ENCODE assay signal across 9 cellular contexts in the genomic region with DNA sequence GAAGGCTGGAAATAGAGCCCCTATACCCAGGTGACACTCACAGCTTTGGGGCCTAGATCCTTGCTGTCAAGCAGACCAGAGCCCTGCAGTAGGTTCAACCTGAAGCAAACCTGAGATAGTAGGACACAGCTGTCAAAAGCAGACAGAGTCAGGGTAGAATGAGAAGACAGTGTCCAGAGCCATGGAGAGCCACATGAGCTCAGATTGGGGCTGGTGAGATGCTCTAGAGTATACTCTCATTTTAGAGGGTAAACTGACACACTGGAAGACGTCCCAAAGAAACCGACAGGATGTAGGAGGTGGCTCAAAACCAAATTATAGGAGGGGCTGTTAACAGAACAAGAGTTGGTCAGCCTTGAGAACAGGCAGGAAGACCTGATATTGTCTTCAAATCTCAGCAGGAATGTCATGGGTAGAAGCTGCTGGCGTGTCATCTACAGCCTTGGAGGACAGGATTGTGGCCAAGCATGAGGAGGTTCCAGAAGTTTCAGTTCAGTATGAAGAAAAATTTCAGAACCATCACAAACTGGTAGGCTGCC. TPM values are rescaled to one million over a fixed set of nuclear protein-coding genes. Genes with fewer than 3 reads are reported as not detected.
DNase-seq lines count a peak whose midpoint lies in the region; ATAC-seq and TF ChIP-seq lines count a peak whose summit lies in the region.
"Had no signal": no experiment of that assay in that cellular context is flagged by ENCODE, and none has a peak within 500 bp of the region (broad histone marks: within the 10 kb centered on the region; RNA-seq: fewer than 3 reads in every experiment).

No MANE protein-coding gene starts in this region.

- H3K4me3 ChIP-seq in CD8-positive, alpha-beta T cell (ENCODE audit: low read depth, low read length), result peak overlapping the region; percentile 60
- H3K4me3 ChIP-seq in neural progenitor cell, result no peak overlapping the region
- H3K4me3 ChIP-seq in MG63, result no peak overlapping the region
- H3K4me3 ChIP-seq: PC-9 had no signal

- no peaks in the 10 kb centered on the region for H3F3A ChIP-seq in neural progenitor cell (ENCODE audit: low read depth)

- H3K9me3 Mint-ChIP-seq in CD8-positive, alpha-beta T cell, result no peaks in the 10 kb centered on the region
- no peaks in the 10 kb centered on the region for H3K9me3 Mint-ChIP-seq in activated CD8-positive, alpha-beta T cell treated with anti-CD3 and anti-CD28 coated beads, Interleukin-2, amount 10 ng/mL, durations not matched to agents 7 days and 5 days (ENCODE audit: insufficient read depth)
- H3K9me3 Mint-ChIP-seq in natural killer cell (no peaks in the 10 kb centered on the region), neural progenitor cell (no peaks in the 10 kb centered on the region)

- no peak overlapping the region for H2AFZ ChIP-seq in neural progenitor cell (replicated peaks)
- H2AFZ ChIP-seq: PC-9 had no signal

- H3K79me2 ChIP-seq in neural progenitor cell (ENCODE audit: low read depth), result no peaks in the 10 kb centered on the region

- TF ChIP-seq CTCF in CD8-positive, alpha-beta T cell (IDR thresholded peaks at IDR 0.05), result no peak
- TF ChIP-seq CTCF in natural killer cell (IDR thresholded peaks at IDR 0.05) (no peak), neural progenitor cell (IDR thresholded peaks at IDR 0.05) (no peak)

- peak in 2 of 7 experiments; percentile 30 to 46 for DNase-seq in CD8-positive, alpha-beta T cell
- DNase-seq in activated CD8-positive, alpha-beta T cell treated with anti-CD3 and anti-CD28 coated beads, Interleukin-2, amount 10 ng/mL, durations not matched to agents 7 days and 5 days, result no peak
- DNase-seq in natural killer cell, result no peak
- no peak for DNase-seq in neural progenitor cell (ENCODE audit: low spot score)
- no peak for DNase-seq in RKO (ENCODE audit: low spot score)
- DNase-seq in MG63, result no peak
- DNase-seq: PC-9 had no signal

- POLR2A ChIA-PET in CD8-positive, alpha-beta T cell (lab: Charles Lee), result interaction anchor here (0.7 to 6.0 kb wide), 10 partner anchors 11 to 559 kb away, joined by 3 to 94 read pairs (median 5); a partner anchor contains a TSS
- POLR2A ChIA-PET in activated CD8-positive, alpha-beta T cell treated with anti-CD3 and anti-CD28 coated beads, Interleukin-2, amount 10 ng/mL, durations not matched to agents 7 days and 5 days (lab: Charles Lee), result interaction anchor here (0.7 to 6.0 kb wide), 13 partner anchors 10 to 559 kb away, joined by 3 to 114 read pairs (median 4); a partner anchor contains a TSS

- no peak overlapping the region for H3K4me2 ChIP-seq in neural progenitor cell
- H3K4me2 ChIP-seq: PC-9 had no signal

- no peaks in the 10 kb centered on the region for H3K27me3 ChIP-seq in CD8-positive, alpha-beta T cell (ENCODE audit: insufficient read depth, low read length)
- H3K27me3 ChIP-seq in neural progenitor cell (no peaks in the 10 kb centered on the region), MG63 (no peaks in the 10 kb centered on the region)

- no peak overlapping the region for H3K9ac ChIP-seq in neural progenitor cell

- H4K20me1 ChIP-seq in neural progenitor cell (ENCODE audit: low read depth), result no peaks in the 10 kb centered on the region

- H3K36me3 ChIP-seq in CD8-positive, alpha-beta T cell (ENCODE audit: insufficient read depth, low read length), result no peaks in the 10 kb centered on the region
- H3K36me3 ChIP-seq in neural progenitor cell, result no peaks in the 10 kb centered on the region
- H3K36me3 ChIP-seq in MG63, result no peaks in the 10 kb centered on the region

- no peaks in the 10 kb centered on the region for H3K27me3 Mint-ChIP-seq in CD8-positive, alpha-beta T cell (ENCODE audit: low read depth)
- H3K27me3 Mint-ChIP-seq in activated CD8-positive, alpha-beta T cell treated with anti-CD3 and anti-CD28 coated beads, Interleukin-2, amount 10 ng/mL, durations not matched to agents 7 days and 5 days (ENCODE audit: low read depth), result no peaks in the 10 kb centered on the region
- no peaks in the 10 kb centered on the region for H3K27me3 Mint-ChIP-seq in natural killer cell (ENCODE audit: low read depth in 2 of 2)
- H3K27me3 Mint-ChIP-seq in neural progenitor cell (ENCODE audit: insufficient read depth, low read depth), result peaks cover 2% of the 10 kb centered on the region

- peaks cover 26% of the 10 kb centered on the region for H3K36me3 Mint-ChIP-seq in CD8-positive, alpha-beta T cell
- H3K36me3 Mint-ChIP-seq in activated CD8-positive, alpha-beta T cell treated with anti-CD3 and anti-CD28 coated beads, Interleukin-2, amount 10 ng/mL, durations not matched to agents 7 days and 5 days (ENCODE audit: low read depth), result peaks cover 62% of the 10 kb centered on the region
- H3K36me3 Mint-ChIP-seq in natural killer cell (no peaks in the 10 kb centered on the region), neural progenitor cell (no peaks in the 10 kb centered on the region)

- peaks cover 91% of the 10 kb centered on the region for H3K4me1 ChIP-seq in CD8-positive, alpha-beta T cell (ENCODE audit: insufficient read depth, low read length)
- H3K4me1 ChIP-seq in neural progenitor cell, result peaks cover 6% of the 10 kb centered on the region

- peaks cover 85% of the 10 kb centered on the region for H3K4me1 Mint-ChIP-seq in CD8-positive, alpha-beta T cell (ENCODE audit: low read depth)
- peaks cover 80% of the 10 kb centered on the region for H3K4me1 Mint-ChIP-seq in activated CD8-positive, alpha-beta T cell treated with anti-CD3 and anti-CD28 coated beads, Interleukin-2, amount 10 ng/mL, durations not matched to agents 7 days and 5 days (ENCODE audit: low read depth)
- peaks cover 78 to 80% of the 10 kb centered on the region in 2 donors for H3K4me1 Mint-ChIP-seq in natural killer cell
- peaks cover 7% of the 10 kb centered on the region for H3K4me1 Mint-ChIP-seq in neural progenitor cell

- intact Hi-C loops in CD8-positive, alpha-beta T cell (cut with DNase I, micrococcal nuclease), result loop anchor here (1.0 to 10.0 kb wide), 6 partner anchors 8 to 428 kb away; a partner anchor contains a TSS
- intact Hi-C loops in natural killer cell (cut with micrococcal nuclease), result loop anchor here (2.0 to 10.0 kb wide), 4 partner anchors 40 to 802 kb away; a partner anchor contains a TSS

- H3K4me3 Mint-ChIP-seq in CD8-positive, alpha-beta T cell, result peak overlapping the region; percentile 81
- peak overlapping the region; percentile 87 for H3K4me3 Mint-ChIP-seq in activated CD8-positive, alpha-beta T cell treated with anti-CD3 and anti-CD28 coated beads, Interleukin-2, amount 10 ng/mL, durations not matched to agents 7 days and 5 days
- H3K4me3 Mint-ChIP-seq in natural killer cell (peak overlapping the region; percentile 88), neural progenitor cell (no peak overlapping the region)

- peak overlapping the region; percentile 99 for H3K27ac Mint-ChIP-seq in CD8-positive, alpha-beta T cell
- peak overlapping the region; percentile 93 for H3K27ac Mint-ChIP-seq in activated CD8-positive, alpha-beta T cell treated with anti-CD3 and anti-CD28 coated beads, Interleukin-2, amount 10 ng/mL, durations not matched to agents 7 days and 5 days
- peak overlapping the region; percentile 88 to 92 for H3K27ac Mint-ChIP-seq in natural killer cell
- no peak overlapping the region for H3K27ac Mint-ChIP-seq in neural progenitor cell

- CTCF ChIA-PET in CD8-positive, alpha-beta T cell (lab: Charles Lee), result interaction anchor here (1.3 to 5.6 kb wide), 6 partner anchors 8 to 86 kb away, joined by 3 to 52 read pairs (median 6); a partner anchor contains a TSS
- CTCF ChIA-PET in activated CD8-positive, alpha-beta T cell treated with anti-CD3 and anti-CD28 coated beads, Interleukin-2, amount 10 ng/mL, durations not matched to agents 7 days and 5 days (lab: Charles Lee), result interaction anchor here (0.8 to 5.9 kb wide), 13 partner anchors 10 to 131 kb away, joined by 3 to 57 read pairs (median 6); a partner anchor contains a TSS

- H3K27ac ChIP-seq in CD8-positive, alpha-beta T cell (ENCODE audit: low read depth, low read length), result peak overlapping the region; percentile 80
- H3K27ac ChIP-seq in neural progenitor cell, result no peak overlapping the region
- H3K27ac ChIP-seq: PC-9 had no signal

- H3K9me3 ChIP-seq in CD8-positive, alpha-beta T cell (ENCODE audit: low read length), result no peaks in the 10 kb centered on the region
- no peaks in the 10 kb centered on the region for H3K9me3 ChIP-seq in neural progenitor cell (ENCODE audit: low read depth)
- H3K9me3 ChIP-seq in MG63, result no peaks in the 10 kb centered on the region

- peak; percentile 5 for ATAC-seq in CD8-positive, alpha-beta T cell
- ATAC-seq in GM21381 (IDR thresholded peaks at IDR 0.05; ENCODE audit: unreplicated experiment) (peak; percentile 1), natural killer cell (no peak), HG02588 (IDR thresholded peaks at IDR 0.05; ENCODE audit: unreplicated experiment) (no peak)
- peak; percentile 7 for ATAC-seq in activated CD8-positive, alpha-beta T cell treated with anti-CD3 and anti-CD28 coated beads, Interleukin-2, amount 10 ng/mL, durations not matched to agents 7 days and 5 days

RNA-seq across cellular contexts. Expression of a gene that starts 11.5 kb away (rescaled TPM):
- 10 to 100 TPM; 96.3 to 98.5 TPM for total RNA-seq in CD8-positive, alpha-beta T cell
- 10 to 100 TPM; 87.6 to 92.7 TPM for total RNA-seq in activated CD8-positive, alpha-beta T cell treated with anti-CD3 and anti-CD28 coated beads, Interleukin-2, amount 10 ng/mL, durations not matched to agents 7 days and 5 days
- total RNA-seq in natural killer cell (100 to 1,000 TPM; 181 to 227 (median 204) TPM), neural progenitor cell (ENCODE audit: low replicate concordance) (0.03 and 0.07 TPM in 2 replicates)
- 0.27 and 0.40 TPM in 2 replicates for total RNA-seq in MG63 (2014; rRNA removed; shearing (Covaris generic); ENCODE audit: low replicate concordance)

RNA-seq across cellular contexts. Expression of a gene that starts 40.6 kb away (rescaled TPM):
- 1 to 10 TPM; 3.4 to 5.0 TPM for total RNA-seq in CD8-positive, alpha-beta T cell
- total RNA-seq in activated CD8-positive, alpha-beta T cell treated with anti-CD3 and anti-CD28 coated beads, Interleukin-2, amount 10 ng/mL, durations not matched to agents 7 days and 5 days, result 10 to 100 TPM; 19.5 to 19.6 TPM
- total RNA-seq in natural killer cell (10 to 100 TPM in 2 of 3 donors, 1 to 10 TPM in 1; 9.6 to 15.9 (median 15.6) TPM), neural progenitor cell (ENCODE audit: low replicate concordance) (19.4 TPM in 2 replicates)
- 12.9 and 15.7 TPM in 2 replicates for total RNA-seq in MG63 (2014; rRNA removed; shearing (Covaris generic); ENCODE audit: low replicate concordance)

RNA-seq across cellular contexts. Expression of a gene that starts 54.9 kb away (rescaled TPM):
- 10 to 100 TPM; 83.5 to 89.4 TPM for total RNA-seq in CD8-positive, alpha-beta T cell
- 100 to 1,000 TPM; 481 to 495 TPM for total RNA-seq in activated CD8-positive, alpha-beta T cell treated with anti-CD3 and anti-CD28 coated beads, Interleukin-2, amount 10 ng/mL, durations not matched to agents 7 days and 5 days
- total RNA-seq in natural killer cell (100 to 1,000 TPM; 504 to 629 (median 535) TPM), neural progenitor cell (ENCODE audit: low replicate concordance) (95.0 and 97.6 TPM in 2 replicates)
- 222 and 331 TPM in 2 replicates for total RNA-seq in MG63 (2014; rRNA removed; shearing (Covaris generic); ENCODE audit: low replicate concordance)

Comparison
In these comparisons a context has a peak if more than half of its experiments do, and no peak if none do; other contexts are left out.
1. ATAC-seq: peak in CD8-positive, alpha-beta T cell (single experiment), GM21381 (single experiment) and activated CD8-positive, alpha-beta T cell treated with anti-CD3 and anti-CD28 coated beads, Interleukin-2, amount 10 ng/mL, durations not matched to agents 7 days and 5 days (single experiment); none in natural killer cell (0 of 3) and HG02588 (single experiment).
2. RNA of a gene that starts 11.5 kb away (total RNA-seq): 181 to 227 TPM in natural killer cell, 96.3 to 98.5 TPM in CD8-positive, alpha-beta T cell and 87.6 to 92.7 TPM in activated CD8-positive, alpha-beta T cell treated with anti-CD3 and anti-CD28 coated beads, Interleukin-2, amount 10 ng/mL, durations not matched to agents 7 days and 5 days; 0.27 to 0.40 TPM in MG63 and 0.03 to 0.07 TPM in neural progenitor cell; every median in the first group is over 10 times any median in the second.